In genomic region chr1:57276916-57277315, GRCh38 we compare ENCODE assay signal across 23 cellular contexts.
DNase-seq lines count a peak whose midpoint lies in the region; ATAC-seq, FAIRE-seq and TF ChIP-seq lines count a peak whose summit lies in the region.
"Had no signal": no experiment of that assay in that cellular context is flagged by ENCODE, and none has a peak within 500 bp of the region (broad histone marks: within the 10 kb centered on the region; RNA-seq: fewer than 3 reads in every experiment).

No MANE protein-coding gene starts in this region.

- POLR2A ChIA-PET in HepG2 (lab: Yijun Ruan, JAX): no interaction called here

- no TSS peak for BruUV-seq in HepG2 (replicated peaks; lab: Mats Ljungman, UMichigan)

- H3K4me3 ChIP-seq in liver (ENCODE audit: low read depth in 1 of 3, low read length in 3 of 3) (no peak overlapping the region), HepG2 (replicated peaks in 1 of 3; ENCODE audit: insufficient read depth in 1 of 3, low read depth in 2 of 3, low read length in 3 of 3) (no peak overlapping the region), small intestine (ENCODE audit: low read depth in 1 of 2, low read length in 2 of 2) (no peak overlapping the region)
- H3K4me3 ChIP-seq: A549 had no signal

- no peaks in the 10 kb centered on the region for H3K36me3 Mint-ChIP-seq in activated T-helper 17 cell treated with anti-CD3 and anti-CD28 coated beads, Interleukin-2, amount 50 U/mL, for 72 hours (ENCODE audit: low read depth)
- H3K36me3 Mint-ChIP-seq: CD8-positive, alpha-beta T cell had no signal

- peak overlapping the region; percentile 21 for H3K27ac Mint-ChIP-seq in activated T-helper 17 cell treated with anti-CD3 and anti-CD28 coated beads, Interleukin-2, amount 50 U/mL, for 72 hours
- H3K27ac Mint-ChIP-seq: B cell; CD4-positive, alpha-beta T cell; CD8-positive, alpha-beta T cell had no signal

- no peaks in the 10 kb centered on the region for H4K20me1 ChIP-seq in HepG2 (ENCODE audit: insufficient read depth, low read length)

- H3K4me1 ChIP-seq in liver (ENCODE audit: control insufficient read depth in 4 of 4, insufficient read depth in 4 of 4, low read length in 3 of 4): peaks cover 8 to 56% (median 50%) of the 10 kb centered on the region in 4 donors
- H3K4me1 ChIP-seq in HepG2 (ENCODE audit: insufficient read depth, low read length): peaks cover 41% of the 10 kb centered on the region
- peaks cover 0 to 4% of the 10 kb centered on the region in 2 donors for H3K4me1 ChIP-seq in small intestine (ENCODE audit: control insufficient read depth in 2 of 2, insufficient read depth in 1 of 2, low read depth in 1 of 2, low read length in 1 of 2)
- H3K4me1 ChIP-seq: A549 had no signal

- H2AFZ ChIP-seq in HepG2 (ENCODE audit: low read length): no peak overlapping the region

- DNase-seq in HepG2 (ENCODE audit: low spot score): no peak
- no peak for DNase-seq in left lobe of liver (ENCODE audit: low spot score)
- peak; percentile 88 for DNase-seq in small intestine
- no peak for DNase-seq in stimulated activated naive CD8-positive, alpha-beta T cell treated with anti-CD3 and anti-CD28 coated beads, Interleukin-15, Interleukin-2, amounts not matched to agents 100 U/mL and 50 U/mL, for 24 hours
- DNase-seq in stimulated activated CD4-positive, alpha-beta T cell treated with anti-CD3 and anti-CD28 coated beads, Interleukin-2, amount 100 ng/mL, for 24 hours: no peak
- DNase-seq: AML-193; Caco-2; Calu3; CD4-positive, alpha-beta T cell; CD8-positive, alpha-beta T cell; DMS79 treated with DMSO at 0.1 percent for 48 hours; GF-D8 had no signal

- no peaks in the 10 kb centered on the region for H3K27me3 ChIP-seq in liver (ENCODE audit: control insufficient read depth in 4 of 4, insufficient read depth in 4 of 4, low read length in 3 of 4)
- H3K27me3 ChIP-seq in HepG2 (ENCODE audit: control insufficient read depth in 1 of 2, insufficient read depth in 2 of 2, low read length in 2 of 2): no peaks in the 10 kb centered on the region
- peaks cover 0 to 2% of the 10 kb centered on the region in 2 donors for H3K27me3 ChIP-seq in small intestine (ENCODE audit: control insufficient read depth in 2 of 2, insufficient read depth in 2 of 2, low read length in 2 of 2)

- H3K9ac ChIP-seq in liver (ENCODE audit: low read depth in 1 of 2, low read length in 2 of 2) (no peak overlapping the region), HepG2 (ENCODE audit: insufficient read depth, low read depth, low read length) (no peak overlapping the region)

- FAIRE-seq in HepG2 (lab: Jason Lieb, UNC) (no peak), small intestine (lab: Jason Lieb, UNC) (no peak)
- FAIRE-seq: A549, D721Med, G401.6, GM12891, GM19239 had no signal

- TF ChIP-seq POLR2A in HepG2 (IDR thresholded peaks at IDR 0.05; ENCODE audit: insufficient read depth in 1 of 2, low read depth in 2 of 2, low read length in 2 of 2): no peak

- CTCF ChIA-PET in HepG2 (lab: Yijun Ruan, JAX; ENCODE audit: low intra/inter-chr PET ratio, low total read pairs): no interaction called here

- intact Hi-C loops in HepG2 (cut with micrococcal nuclease; ENCODE audit: unreplicated experiment): no loop called here

- TF ChIP-seq RAD21 in liver (IDR thresholded peaks at IDR 0.05): peak; percentile 9 to 35
- TF ChIP-seq RAD21 in HepG2 (CRISPR knock-in tag; IDR thresholded peaks at IDR 0.05): no peak

- WGBS in liver: 32% methylated on average over 5 of the region's 5 CpGs
- WGBS in HepG2 (ENCODE audit: low lambda C conversion rate): 74% methylated on average over 5 of the region's 5 CpGs
- WGBS in small intestine, 3 donors: 16 to 54% (median 25%) methylated on average over 5 of the region's 5 CpGs

- ATAC-seq in HepG2 (no peak), left lobe of liver (peak; percentile 8), HG02759 (IDR thresholded peaks at IDR 0.05; ENCODE audit: unreplicated experiment) (no peak)
- ATAC-seq in activated T-helper 17 cell treated with anti-CD3 and anti-CD28 coated beads, Interleukin-2, amount 50 U/mL, for 72 hours (replicated peaks): peak; percentile 53
- no peak for ATAC-seq in stimulated activated naive CD8-positive, alpha-beta T cell treated with anti-CD3 and anti-CD28 coated beads, Interleukin-15, Interleukin-2, amounts not matched to agents 100 U/mL and 50 U/mL, for 24 hours
- ATAC-seq: A549; CD8-positive, alpha-beta T cell had no signal

- H3K27me3 Mint-ChIP-seq in activated T-helper 17 cell treated with anti-CD3 and anti-CD28 coated beads, Interleukin-2, amount 50 U/mL, for 72 hours: no peaks in the 10 kb centered on the region

- H3K4me3 Mint-ChIP-seq in activated T-helper 17 cell treated with anti-CD3 and anti-CD28 coated beads, Interleukin-2, amount 50 U/mL, for 72 hours: no peak overlapping the region
- H3K4me3 Mint-ChIP-seq: B cell; CD4-positive, alpha-beta T cell; CD8-positive, alpha-beta T cell had no signal

- TF ChIP-seq EP300 in HepG2 (IDR thresholded peaks at IDR 0.05; ENCODE audit: low read depth in 2 of 2, low read length in 2 of 2) (no peak), HepG2 (CRISPR knock-in tag; IDR thresholded peaks at IDR 0.05; ENCODE audit: borderline replicate concordance) (no peak)

- in situ Hi-C loops in HepG2 (cut with HindIII; ENCODE audit: extremely low pct_ligation_motif_present, low pct_unique_long_range_greater_than_20kb): loop anchor here (25.0 kb wide), 1 partner anchor 440 kb away; no protein-coding TSS in a partner anchor

- no peak overlapping the region for H3K4me2 ChIP-seq in HepG2 (ENCODE audit: low read depth, low read length)
- H3K4me2 ChIP-seq: A549 had no signal

- peak overlapping the region in 1 of 2 donors; percentile 40 for H3K27ac ChIP-seq in liver (ENCODE audit: low read depth in 1 of 2, low read length in 2 of 2)
- H3K27ac ChIP-seq in HepG2 (ENCODE audit: extremely low read length, insufficient read depth, low read length): no peak overlapping the region
- no peak overlapping the region for H3K27ac ChIP-seq in small intestine (ENCODE audit: low read depth in 1 of 2, low read length in 1 of 2)
- H3K27ac ChIP-seq: 22Rv1, A549, C4-2B had no signal

- TF ChIP-seq CTCF in liver (IDR thresholded peaks at IDR 0.05; ENCODE audit: low read depth, low read length, missing input control) (no peak), HepG2 (CRISPR knock-in tag; IDR thresholded peaks at IDR 0.05) (no peak)

- no peaks in the 10 kb centered on the region for H3K4me1 Mint-ChIP-seq in activated T-helper 17 cell treated with anti-CD3 and anti-CD28 coated beads, Interleukin-2, amount 50 U/mL, for 72 hours
- H3K4me1 Mint-ChIP-seq: B cell had no signal

- H3K9me3 ChIP-seq in liver (ENCODE audit: control insufficient read depth in 4 of 4, low read length in 3 of 4): no peaks in the 10 kb centered on the region
- H3K9me3 ChIP-seq in HepG2 (ENCODE audit: low read length): no peaks in the 10 kb centered on the region
- H3K9me3 ChIP-seq in small intestine (ENCODE audit: control insufficient read depth, low read depth): no peaks in the 10 kb centered on the region
- H3K9me3 ChIP-seq: A549, Caco-2 had no signal

- no peaks in the 10 kb centered on the region for H3K9me3 Mint-ChIP-seq in activated T-helper 17 cell treated with anti-CD3 and anti-CD28 coated beads, Interleukin-2, amount 50 U/mL, for 72 hours
- H3K9me3 Mint-ChIP-seq: CD8-positive, alpha-beta T cell had no signal

- H3K36me3 ChIP-seq in liver (ENCODE audit: control insufficient read depth in 4 of 4, insufficient read depth in 3 of 4, low read depth in 1 of 4, low read length in 3 of 4) (no peaks in the 10 kb centered on the region), HepG2 (replicated peaks in 1 of 2; ENCODE audit: control insufficient read depth in 1 of 2, insufficient read depth in 2 of 2, low read length in 2 of 2) (no peaks in the 10 kb centered on the region), small intestine (ENCODE audit: control insufficient read depth in 2 of 2, insufficient read depth in 2 of 2, low read length in 2 of 2) (no peaks in the 10 kb centered on the region)

- H3K79me2 ChIP-seq in HepG2 (ENCODE audit: insufficient read depth, low read length): no peaks in the 10 kb centered on the region

TF ChIP-seq in liver, 16 proteins besides CTCF, POLR2A, EP300 and RAD21 (continues in another document):
- no peak for TF ChIP-seq NR2F2 (IDR thresholded peaks at IDR 0.05)
- no peak for TF ChIP-seq FOXA1 (IDR thresholded peaks at IDR 0.05)
- TF ChIP-seq, protein P1, sequence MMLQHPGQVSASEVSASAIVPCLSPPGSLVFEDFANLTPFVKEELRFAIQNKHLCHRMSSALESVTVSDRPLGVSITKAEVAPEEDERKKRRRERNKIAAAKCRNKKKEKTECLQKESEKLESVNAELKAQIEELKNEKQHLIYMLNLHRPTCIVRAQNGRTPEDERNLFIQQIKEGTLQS (IDR thresholded peaks at IDR 0.05): no peak
- peak; percentile 47 for TF ChIP-seq SP1 (IDR thresholded peaks at IDR 0.05)
- TF ChIP-seq EGR1 (IDR thresholded peaks at IDR 0.05; ENCODE audit: low read depth in 2 of 2): no peak
- TF ChIP-seq YY1 (IDR thresholded peaks at IDR 0.05): no peak
- TF ChIP-seq JUND (IDR thresholded peaks at IDR 0.05): peak in 1 of 2 donors; percentile 13
- peak; percentile 19 for TF ChIP-seq FOXA2 (IDR thresholded peaks at IDR 0.05)

TF ChIP-seq in HepG2, 621 proteins besides CTCF, POLR2A, EP300 and RAD21:
- TF ChIP-seq, protein P2, sequence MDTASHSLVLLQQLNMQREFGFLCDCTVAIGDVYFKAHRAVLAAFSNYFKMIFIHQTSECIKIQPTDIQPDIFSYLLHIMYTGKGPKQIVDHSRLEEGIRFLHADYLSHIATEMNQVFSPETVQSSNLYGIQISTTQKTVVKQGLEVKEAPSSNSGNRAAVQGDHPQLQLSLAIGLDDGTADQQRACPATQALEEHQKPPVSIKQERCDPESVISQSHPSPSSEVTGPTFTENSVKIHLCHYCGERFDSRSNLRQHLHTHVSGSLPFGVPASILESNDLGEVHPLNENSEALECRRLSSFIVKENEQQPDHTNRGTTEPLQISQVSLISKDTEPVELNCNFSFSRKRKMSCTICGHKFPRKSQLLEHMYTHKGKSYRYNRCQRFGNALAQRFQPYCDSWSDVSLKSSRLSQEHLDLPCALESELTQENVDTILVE (CRISPR knock-in tag; IDR thresholded peaks at IDR 0.05): no peak
- no peak for TF ChIP-seq RXRB (CRISPR knock-in tag; IDR thresholded peaks at IDR 0.05; ENCODE audit: borderline replicate concordance)
- TF ChIP-seq MAZ (IDR thresholded peaks at IDR 0.05; ENCODE audit: borderline replicate concordance, low read depth, low read length): no peak
- TF ChIP-seq MAZ (CRISPR knock-in tag; IDR thresholded peaks at IDR 0.05; ENCODE audit: low read depth): no peak
- no peak for TF ChIP-seq ZNF605 (CRISPR knock-in tag; IDR thresholded peaks at IDR 0.05)
- no peak for TF ChIP-seq ZNF776 (CRISPR knock-in tag; IDR thresholded peaks at IDR 0.05)

Comparison
In these comparisons a context has a peak if more than half of its experiments do, and no peak if none do; other contexts are left out.
1. ATAC-seq: peak in activated T-helper 17 cell treated with anti-CD3 and anti-CD28 coated beads, Interleukin-2, amount 50 U/mL, for 72 hours (single experiment) and left lobe of liver (single experiment); none in HepG2 (single experiment), stimulated activated naive CD8-positive, alpha-beta T cell treated with anti-CD3 and anti-CD28 coated beads, Interleukin-15, Interleukin-2, amounts not matched to agents 100 U/mL and 50 U/mL, for 24 hours (single experiment) and HG02759 (single experiment).